ENCODE assay signal across 27 cellular contexts in the genomic region with DNA sequence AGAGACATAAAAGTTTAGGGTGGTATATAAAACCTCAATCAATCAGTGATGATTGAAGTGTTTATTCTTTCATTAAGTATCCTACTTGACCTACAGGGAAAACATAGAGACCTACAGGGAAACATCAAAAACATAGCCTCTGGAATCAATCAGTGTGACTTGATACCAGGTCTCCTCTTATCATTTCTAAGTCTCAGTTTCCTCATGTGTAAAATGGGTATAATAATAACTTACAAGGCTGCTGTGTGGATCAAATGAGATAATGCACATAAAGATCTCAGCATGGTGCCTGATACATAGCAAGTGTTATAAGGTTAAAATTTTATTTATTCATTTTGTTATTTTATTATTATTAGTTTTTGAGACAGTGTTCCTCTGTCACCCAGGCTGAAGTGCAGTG.
"Had no signal": no experiment of that assay in that cellular context is flagged by ENCODE, and none has a peak within 500 bp of the region (broad histone marks: within the 10 kb centered on the region; RNA-seq: fewer than 3 reads in every experiment).

No MANE protein-coding gene starts in this region.

- DNase-seq: colonic mucosa; cortex of kidney; dermis blood vessel endothelial cell; effector CD4-positive, alpha-beta T cell; effector CD8-positive, alpha-beta T cell; effector memory CD4-positive, alpha-beta T cell; effector memory CD8-positive, alpha-beta T cell; endodermal cell; erythroblast; esophagus squamous epithelium; foreskin fibroblast; foreskin keratinocyte; foreskin melanocyte; gastrocnemius medialis; glutamatergic neuron; head of caudate nucleus; heart left ventricle; heart right ventricle had no signal

- H3K4me1 ChIP-seq: colonic mucosa, gastrocnemius medialis had no signal

- ATAC-seq: effector memory CD8-positive, alpha-beta T cell; esophagus mucosa; foreskin keratinocyte; gastrocnemius medialis; gastroesophageal sphincter; heart left ventricle; heart right ventricle had no signal

- H3K27ac ChIP-seq: colonic mucosa, coronary artery, epithelial cell of prostate, esophagus muscularis mucosa, esophagus squamous epithelium, foreskin keratinocyte, gastrocnemius medialis, gastroesophageal sphincter, heart left ventricle, heart right ventricle had no signal

- H3K9me3 ChIP-seq: colonic mucosa, esophagus muscularis mucosa, esophagus squamous epithelium, gastrocnemius medialis, gastroesophageal sphincter, heart left ventricle, heart right ventricle had no signal

- H3K27me3 ChIP-seq: colonic mucosa, esophagus muscularis mucosa, esophagus squamous epithelium, foreskin keratinocyte, gastrocnemius medialis, gastroesophageal sphincter, heart left ventricle, heart right ventricle had no signal

- H3K36me3 ChIP-seq: colonic mucosa, esophagus muscularis mucosa, esophagus squamous epithelium, gastrocnemius medialis, gastroesophageal sphincter, heart left ventricle, heart right ventricle had no signal

- H3K4me3 ChIP-seq: colonic mucosa, coronary artery, esophagus muscularis mucosa, esophagus squamous epithelium, gastrocnemius medialis, gastroesophageal sphincter, heart left ventricle, heart right ventricle had no signal

- FAIRE-seq: colon, endometrium, endothelial cell of umbilical vein, frontal cortex had no signal
